In the genomic region with DNA sequence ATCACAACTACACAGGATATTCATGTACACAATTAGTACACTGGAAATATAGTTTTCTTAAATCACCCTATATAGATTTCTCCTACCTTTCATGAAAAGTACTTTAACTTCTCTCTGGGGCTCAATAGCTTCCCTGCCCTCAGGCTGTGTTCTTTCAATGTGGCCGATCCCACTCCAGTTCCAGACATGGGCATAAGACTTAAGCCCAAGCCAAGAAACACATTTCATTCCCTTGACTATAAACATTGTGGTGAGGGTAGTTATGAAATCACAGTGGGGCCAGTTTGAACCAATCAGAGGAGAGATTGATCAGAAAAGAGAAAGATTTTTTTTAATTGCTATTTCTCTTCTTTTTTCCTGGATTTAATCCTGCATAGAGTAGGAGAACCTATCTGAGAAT, we compare ENCODE assay signal across 23 cellular contexts.
"Had no signal": no experiment of that assay in that cellular context is flagged by ENCODE, and none has a peak within 500 bp of the region (broad histone marks: within the 10 kb centered on the region; RNA-seq: fewer than 3 reads in every experiment).

No MANE protein-coding gene starts in this region.

- ATAC-seq: effector memory CD8-positive, alpha-beta T cell; esophagus mucosa; gastrocnemius medialis; heart right ventricle; left cardiac atrium; left lung; left ventricle myocardium superior; lower lobe of right lung; naive thymus-derived CD4-positive, alpha-beta T cell had no signal

- H3K4me3 ChIP-seq: colonic mucosa, gastrocnemius medialis, heart right ventricle, left lung, lower lobe of right lung had no signal

- H3K9me3 ChIP-seq: colonic mucosa, gastrocnemius medialis, lower lobe of right lung had no signal

- H3K4me1 Mint-ChIP-seq: memory B cell; naive thymus-derived CD4-positive, alpha-beta T cell had no signal

- H3K36me3 ChIP-seq: colonic mucosa, gastrocnemius medialis, heart right ventricle, left lung, lower lobe of right lung had no signal

- H3K27me3 ChIP-seq: colonic mucosa, gastrocnemius medialis, heart right ventricle, left lung had no signal

- H3K36me3 Mint-ChIP-seq: memory B cell; naive thymus-derived CD4-positive, alpha-beta T cell had no signal

- H3K27ac ChIP-seq: colonic mucosa, epithelial cell of prostate, gastrocnemius medialis, heart right ventricle, left lung, lower lobe of right lung had no signal

- H3K27ac Mint-ChIP-seq: dendritic cell treated with granulocyte-macrophage colony-stimulating factor and Interleukin-4, amounts not matched to agents 40 ng/mL and 50 ng/mL, for 4 days; effector memory CD8-positive, alpha-beta T cell; endodermal cell; memory B cell; naive thymus-derived CD4-positive, alpha-beta T cell had no signal

- H3K27me3 Mint-ChIP-seq: dendritic cell treated with granulocyte-macrophage colony-stimulating factor and Interleukin-4, amounts not matched to agents 40 ng/mL and 50 ng/mL, for 4 days; effector memory CD8-positive, alpha-beta T cell; memory B cell; naive thymus-derived CD4-positive, alpha-beta T cell had no signal

- H3K4me1 ChIP-seq: colonic mucosa, gastrocnemius medialis, heart right ventricle, left lung, lower lobe of right lung had no signal

- DNase-seq: colonic mucosa; cortex of kidney; effector CD8-positive, alpha-beta T cell; effector memory CD8-positive, alpha-beta T cell; endodermal cell; erythroblast; foreskin melanocyte; gastrocnemius medialis; glutamatergic neuron; head of caudate nucleus; heart right ventricle; hippocampal formation; left cardiac atrium; left lung; left ventricle myocardium superior; lower lobe of right lung; mesendoderm; midbrain; naive thymus-derived CD4-positive, alpha-beta T cell had no signal

- H3K4me3 Mint-ChIP-seq: dendritic cell treated with granulocyte-macrophage colony-stimulating factor and Interleukin-4, amounts not matched to agents 40 ng/mL and 50 ng/mL, for 4 days; effector memory CD8-positive, alpha-beta T cell; endodermal cell; memory B cell; naive thymus-derived CD4-positive, alpha-beta T cell had no signal
